29 cellular contexts compared by ENCODE assay signal in genomic region chr15:58189148-58189811, GRCh38. TPM values are rescaled to one million over a fixed set of nuclear protein-coding genes. Genes with fewer than 3 reads are reported as not detected.
"Had no signal": no experiment of that assay in that cellular context is flagged by ENCODE, and none has a peak within 500 bp of the region (broad histone marks: within the 10 kb centered on the region; RNA-seq: fewer than 3 reads in every experiment).

No MANE protein-coding gene starts in this region.

- H3K36me3 ChIP-seq: left ventricle myocardium inferior, ovary, right atrium auricular region, right lobe of liver, stomach, thyroid gland, transverse colon, upper lobe of left lung, vagina had no signal

- H3K27ac ChIP-seq: left ventricle myocardium inferior, ovary, right atrium auricular region, right lobe of liver, stomach, testis, thyroid gland, transverse colon, upper lobe of left lung, vagina had no signal

- ATAC-seq: left colon; mucosa of descending colon; naive thymus-derived CD4-positive, alpha-beta T cell; natural killer cell treated with Interleukin-12 subunit alpha and Interleukin-12 subunit beta and Interleukin-15 and Interleukin-18, amount 100 ng/mL, for 72 hours; stimulated activated naive B cell treated with anti-CD40 and anti-IgM and Interleukin-4, amounts not matched to agents 10 μg/mL and 1 μg/mL and 100 μg/mL, for 72 hours; stimulated activated naive CD8-positive, alpha-beta T cell treated with anti-CD3 and anti-CD28 coated beads, Interleukin-15, Interleukin-2, amounts not matched to agents 100 U/mL and 50 U/mL, for 24 hours had no signal

- FAIRE-seq: islet of Langerhans, kidney had no signal

- H3K27me3 ChIP-seq: ovary, right atrium auricular region, right lobe of liver, testis, thyroid gland, upper lobe of left lung, vagina had no signal

- H3K4me3 ChIP-seq: left ventricle myocardium inferior, lung, mucosa of descending colon, ovary, right atrium auricular region, right lobe of liver, stomach, thyroid gland, transverse colon, upper lobe of left lung, vagina had no signal

- H3K9me3 ChIP-seq: left ventricle myocardium inferior, mucosa of descending colon, ovary, right atrium auricular region, right lobe of liver, stomach, testis, thyroid gland, transverse colon, upper lobe of left lung, vagina had no signal

- H3K4me1 ChIP-seq: left ventricle myocardium inferior, right atrium auricular region, right lobe of liver, stomach, testis, thyroid gland, transverse colon, upper lobe of left lung, vagina had no signal

- DNase-seq: hypothalamus; immature natural killer cell; kidney; left colon; left ventricle myocardium inferior; midbrain; mucosa of descending colon; naive thymus-derived CD4-positive, alpha-beta T cell; ovary; right lobe of liver; stimulated activated CD4-positive, alpha-beta T cell treated with anti-CD3 and anti-CD28 coated beads, Interleukin-12 subunit alpha, Interleukin-12 subunit beta, amount 100 ng/mL, for 4 hours; stimulated activated CD4-positive, alpha-beta T cell treated with anti-CD3 and anti-CD28 coated beads, Interleukin-15, amount 100 ng/mL, for 24 hours; stimulated activated CD4-positive, alpha-beta T cell treated with anti-CD3 and anti-CD28 coated beads, Interleukin-2, amount 100 ng/mL, for 24 hours; stimulated activated CD4-positive, alpha-beta T cell treated with anti-CD3 and anti-CD28 coated beads, Interleukin-4, amount 100 ng/mL, for 1 hour; stimulated activated naive B cell treated with anti-CD40 and anti-IgM and Interleukin-4, amounts not matched to agents 10 μg/mL and 1 μg/mL and 100 μg/mL, for 72 hours; stimulated activated naive CD8-positive, alpha-beta T cell treated with anti-CD3 and anti-CD28 coated beads, Interleukin-15, Interleukin-2, amounts not matched to agents 100 U/mL and 50 U/mL, for 24 hours; stomach; testis; thyroid gland; transverse colon; upper lobe of left lung had no signal

RNA-seq across cellular contexts. Expression of gene AQP9, which starts 51.1 kb away (rescaled TPM):
- total RNA-seq: progenitor cell of endocrine pancreas, pulmonary artery endothelial cell had no signal
- polyA plus RNA-seq: immature natural killer cell, neural cell had no signal
